Comparison of ENCODE assay signal across 8 cellular contexts in the genomic region with DNA sequence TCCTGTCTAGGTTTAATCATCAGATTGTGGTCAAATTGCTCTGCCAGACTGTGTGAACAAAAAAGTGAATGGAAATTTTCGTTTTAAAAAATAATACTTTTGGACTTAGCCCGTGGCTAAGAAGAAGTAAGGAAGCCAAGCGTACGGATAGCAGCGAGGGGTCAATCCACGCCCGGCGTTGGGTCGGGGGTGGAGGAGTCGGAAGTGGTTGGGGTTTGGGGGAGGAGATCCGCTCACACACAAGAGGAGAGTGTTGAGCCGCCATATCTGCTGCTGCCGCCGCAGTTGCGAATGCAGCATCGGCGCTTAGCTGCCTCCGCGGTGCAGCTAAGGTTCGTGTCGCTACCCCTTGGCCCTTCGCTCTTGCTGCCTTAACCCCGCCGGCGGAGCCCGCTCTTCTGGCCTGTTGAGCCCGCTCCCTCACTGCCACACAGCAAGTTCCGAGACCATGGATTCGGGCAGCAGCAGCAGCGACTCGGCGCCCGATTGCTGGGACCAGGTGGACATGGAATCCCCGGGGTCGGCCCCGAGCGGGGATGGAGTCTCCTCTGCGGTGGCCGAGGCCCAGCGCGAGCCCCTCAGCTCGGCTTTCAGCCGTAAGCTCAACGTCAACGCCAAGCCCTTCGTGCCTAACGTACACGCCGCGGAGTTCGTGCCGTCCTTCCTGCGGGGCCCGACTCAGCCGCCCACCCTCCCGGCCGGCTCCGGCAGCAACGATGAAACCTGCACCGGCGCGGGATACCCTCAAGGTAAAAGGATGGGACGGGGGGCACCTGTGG.
DNase-seq lines count a peak whose midpoint lies in the region; ATAC-seq and TF ChIP-seq lines count a peak whose summit lies in the region.

Gene GSPT2, plus strand, starts transcription at position 264 of the 779 bp plus-strand sequence. Its CDS starts 185 bp downstream, at position 449.

- H3K27ac ChIP-seq in SU-DHL-6 (ENCODE audit: low read depth, low read length) = peak within 1 kb of the TSS; percentile 38

- ATAC-seq in GM19463 (IDR thresholded peaks at IDR 0.05; ENCODE audit: unreplicated experiment) = peak; percentile 95

- peak within 1 kb of the TSS; percentile 52 for H2AFZ ChIP-seq in SU-DHL-6 (ENCODE audit: low read depth, low read length, severe bottlenecking)

- no peaks in the 10 kb centered on the region; the same call in 1 of the 2 replicates for H3K36me3 ChIP-seq in SU-DHL-6 (ENCODE audit: low read length)

- H4K20me1 ChIP-seq in SU-DHL-6 (ENCODE audit: low read depth, low read length) = no peaks in the 10 kb centered on the region

- peak within 1 kb of the TSS; percentile 68 for H3K9ac ChIP-seq in SU-DHL-6 (ENCODE audit: low read length)

- H3K4me3 ChIP-seq in SU-DHL-6 (ENCODE audit: insufficient read depth, low read length, poor library complexity, severe bottlenecking) (peak within 1 kb of the TSS; percentile 73), retinal pigment epithelial cell (ENCODE audit: low read length) (peak within 1 kb of the TSS; percentile 60)

- H3F3A ChIP-seq in SU-DHL-6 (ENCODE audit: insufficient read depth) = no peaks in the 10 kb centered on the region

- H3K79me2 ChIP-seq in SU-DHL-6 (ENCODE audit: insufficient read depth, low read length) = peaks cover 11% of the 10 kb centered on the region; the same call in 1 of the 2 replicates

- DNase-seq in COLO829 (ENCODE audit: low spot score) (peak; percentile 29), HPDE6-E6E7 (ENCODE audit: extremely low spot score) (peak; percentile 11), anterior cingulate cortex (lab: John Stamatoyannopoulos, UW) (peak in 57 of 58 donors; percentile 1 to 80 (median 44)), hippocampal formation (lab: John Stamatoyannopoulos, UW) (peak; percentile 49 to 57), retinal pigment epithelial cell (ENCODE audit: low read depth) (peak; percentile 17), KG1 (lab: John Stamatoyannopoulos, UW) (no peak)

- no peaks in the 10 kb centered on the region for H3K9me3 ChIP-seq in SU-DHL-6 (ENCODE audit: insufficient read depth, low read length)

- no peaks in the 10 kb centered on the region for H3K9me2 ChIP-seq in SU-DHL-6 (replicated peaks; ENCODE audit: insufficient read depth, low read length)

- no peaks in the 10 kb centered on the region for H3K27me3 ChIP-seq in SU-DHL-6 (ENCODE audit: low read length)

- TF ChIP-seq CTCF in SU-DHL-6 (IDR thresholded peaks at IDR 0.05; ENCODE audit: insufficient read depth, low read length, poor library complexity, severe bottlenecking) (no peak), retinal pigment epithelial cell (conservative IDR thresholded peaks at IDR 0.05; ENCODE audit: low read depth, low read length) (no peak)

- peak within 1 kb of the TSS; percentile 60 for H3K4me2 ChIP-seq in SU-DHL-6 (ENCODE audit: low read depth, low read length, poor library complexity, severe bottlenecking)
